ENCODE assay signal across 26 cellular contexts in genomic region chr6:142318714-142319113, GRCh38. TPM values are rescaled to one million over a fixed set of nuclear protein-coding genes. Genes with fewer than 3 reads are reported as not detected.
DNase-seq lines count a peak whose midpoint lies in the region; ATAC-seq, FAIRE-seq and TF ChIP-seq lines count a peak whose summit lies in the region.
"Had no signal": no experiment of that assay in that cellular context is flagged by ENCODE, and none has a peak within 500 bp of the region (broad histone marks: within the 10 kb centered on the region; RNA-seq: fewer than 3 reads in every experiment).

No MANE protein-coding gene starts in this region.

- FAIRE-seq in A549 (lab: Jason Lieb, UNC) = no peak

- TF ChIP-seq EP300 in A549 (IDR thresholded peaks at IDR 0.05) = no peak

- H3K27ac ChIP-seq in A549 (peak overlapping the region; percentile 35 to 67; a peak in 5 of 6 replicates), HEK293 (ENCODE audit: extremely low read depth, low read depth, low read length) (no peak overlapping the region), RWPE2 (ENCODE audit: poor library complexity, severe bottlenecking) (peak overlapping the region; percentile 23), right lobe of liver (no peak overlapping the region)
- H3K27ac ChIP-seq: esophagus muscularis mucosa, foreskin keratinocyte, heart right ventricle, pancreas, tibial nerve, WERI-Rb-1 had no signal

- H3K36me3 ChIP-seq in HEK293 (ENCODE audit: control insufficient read depth in 2 of 2, insufficient read depth in 1 of 2, low read length in 2 of 2) = no peaks in the 10 kb centered on the region
- H3K36me3 ChIP-seq in RWPE2 (ENCODE audit: low read depth) = peaks cover 19% of the 10 kb centered on the region
- no peaks in the 10 kb centered on the region for H3K36me3 ChIP-seq in right lobe of liver
- H3K36me3 ChIP-seq: esophagus muscularis mucosa, heart right ventricle, pancreas, tibial nerve, WERI-Rb-1 had no signal

- TF ChIP-seq CTCF in A549 (IDR thresholded peaks at IDR 0.05) (no peak), HEK293 (tag by site-specific recombination; IDR thresholded peaks at IDR 0.05) (no peak), RWPE2 (IDR thresholded peaks at IDR 0.05; ENCODE audit: poor library complexity, severe bottlenecking) (no peak), right lobe of liver (IDR thresholded peaks at IDR 0.05) (no peak)

- CTCF ChIA-PET in A549 (lab: Yijun Ruan, JAX) (no interaction called here), HEK293 (lab: Yijun Ruan, JAX) (no interaction called here)

- intact Hi-C loops in right lobe of liver (cut with DNase I) = no loop called here

- peak overlapping the region; percentile 75 for H3K4me2 ChIP-seq in A549

- ATAC-seq in A549 (peak in 1 of 2 experiments; percentile 34; a peak in 3 of 6 replicates), RWPE2 (ENCODE audit: low read depth) (no peak), right lobe of liver (peak in 3 of 4 donors; percentile 21 to 51 (median 24)), HG02759 (IDR thresholded peaks at IDR 0.05; ENCODE audit: unreplicated experiment) (no peak)
- ATAC-seq: foreskin keratinocyte, heart right ventricle, mucosa of descending colon, pancreas had no signal

- no peak for TF ChIP-seq RAD21 in A549 (conservative IDR thresholded peaks at IDR 0.05 in 1 of 2, IDR thresholded peaks at IDR 0.05 in 1 of 2)

- DNase-seq in A549 (ENCODE audit: low read depth in 1 of 2, low spot score in 1 of 2) = no peak
- DNase-seq in RWPE2 (ENCODE audit: low spot score) = no peak
- DNase-seq in right lobe of liver = no peak
- DNase-seq in stimulated activated CD4-positive, alpha-beta T cell treated with anti-CD3 and anti-CD28 coated beads, Interleukin-4, amount 100 ng/mL, for 24 hours = no peak
- DNase-seq in NCI-H526 treated with DMSO at 0.1 percent for 48 hours (lab: John Stamatoyannopoulos, UW) = no peak
- DNase-seq: C1 segment of cervical spinal cord; dermis blood vessel endothelial cell; DMS79 treated with DMSO at 0.1 percent for 48 hours; foreskin keratinocyte; H9; heart right ventricle; mucosa of descending colon; NCI-H1105; NCI-H1930; NCI-H226; nephron progenitor cell; pancreas; retina; small intestine; stimulated activated CD8-positive, alpha-beta memory T cell treated with anti-CD3 and anti-CD28 coated beads, Interleukin-4, amount 100 ng/mL, for 48 hours; WERI-Rb-1 had no signal

- peaks cover 80% of the 10 kb centered on the region for H3K4me1 ChIP-seq in A549
- peaks cover 18% of the 10 kb centered on the region for H3K4me1 ChIP-seq in HEK293 (ENCODE audit: control insufficient read depth, insufficient read depth, low read length)
- H3K4me1 ChIP-seq in RWPE2 (ENCODE audit: insufficient read depth, poor library complexity, severe bottlenecking) = peaks cover 60% of the 10 kb centered on the region
- H3K4me1 ChIP-seq in right lobe of liver = peaks cover 0 to 23% (median 1%) of the 10 kb centered on the region in 4 donors
- H3K4me1 ChIP-seq: esophagus muscularis mucosa, pancreas had no signal

- WGBS in A549 (ENCODE audit: missing lambda C conversion rate) = 38% methylated on average over 1 of the region's 1 CpG
- 88% methylated on average over 1 of the region's 1 CpG for WGBS in right lobe of liver (ENCODE audit: insufficient coverage, low coverage, low lambda C conversion rate, missing lambda C conversion rate)

- TF ChIP-seq POLR2A in A549 (IDR thresholded peaks at IDR 0.05; ENCODE audit: low read length) = no peak
- TF ChIP-seq POLR2A in right lobe of liver (IDR thresholded peaks at IDR 0.05) = no peak

- no peaks in the 10 kb centered on the region for H3K27me3 ChIP-seq in RWPE2 (ENCODE audit: insufficient read depth, poor library complexity, severe bottlenecking)
- H3K27me3 ChIP-seq in right lobe of liver = no peaks in the 10 kb centered on the region
- H3K27me3 ChIP-seq: esophagus muscularis mucosa, foreskin keratinocyte, heart right ventricle, pancreas, tibial nerve had no signal

- POLR2A ChIA-PET in A549 (lab: Yijun Ruan, JAX) (no interaction called here), HEK293 (lab: Yijun Ruan, JAX) (interaction anchor here (0.6 kb wide), 1 partner anchor 21 kb away, joined by 3 read pairs; no protein-coding TSS in a partner anchor)

- H3K9me3 ChIP-seq in A549 (no peaks in the 10 kb centered on the region), HEK293 (ENCODE audit: control insufficient read depth, insufficient read depth, low read depth, low read length) (no peaks in the 10 kb centered on the region), RWPE2 (ENCODE audit: severe bottlenecking) (no peaks in the 10 kb centered on the region), right lobe of liver (no peaks in the 10 kb centered on the region)
- H3K9me3 ChIP-seq: esophagus muscularis mucosa, heart right ventricle, mucosa of descending colon, pancreas, tibial nerve had no signal

- H3K4me3 ChIP-seq in A549 (no peak overlapping the region), HEK293 (ENCODE audit: low read depth, low read length) (no peak overlapping the region), RWPE2 (ENCODE audit: severe bottlenecking) (no peak overlapping the region), right lobe of liver (no peak overlapping the region)
- H3K4me3 ChIP-seq: esophagus muscularis mucosa, heart right ventricle, lung, mucosa of descending colon, pancreas, tibial nerve had no signal

TF ChIP-seq in A549, 52 proteins besides CTCF, POLR2A, EP300 and RAD21 (continues in another document):
- no peak for TF ChIP-seq RNF2 (IDR thresholded peaks at IDR 0.05; ENCODE audit: borderline replicate concordance, low read depth)
- TF ChIP-seq BCL3 (IDR thresholded peaks at IDR 0.05) = no peak
- TF ChIP-seq ESRRA (IDR thresholded peaks at IDR 0.05; ENCODE audit: borderline replicate concordance, low read length) = no peak
- no peak for TF ChIP-seq PHF8 (IDR thresholded peaks at IDR 0.05; ENCODE audit: borderline replicate concordance, low read depth)
- no peak for TF ChIP-seq RCOR1 (IDR thresholded peaks at IDR 0.05; ENCODE audit: low read depth, low read length)
- no peak for TF ChIP-seq E2F6 (IDR thresholded peaks at IDR 0.05; ENCODE audit: borderline replicate concordance, low read depth)
- TF ChIP-seq JUN (IDR thresholded peaks at IDR 0.05) = no peak
- TF ChIP-seq FOXS1 (CRISPR knock-in tag; IDR thresholded peaks at IDR 0.05) = no peak
- no peak for TF ChIP-seq ZSCAN20 (CRISPR knock-in tag; IDR thresholded peaks at IDR 0.05)
- no peak for TF ChIP-seq NR3C1 (IDR thresholded peaks at IDR 0.05)
- TF ChIP-seq KDM1A (IDR thresholded peaks at IDR 0.05; ENCODE audit: low read depth) = no peak
- no peak for TF ChIP-seq RARB (CRISPR knock-in tag; IDR thresholded peaks at IDR 0.05)

TF ChIP-seq in HEK293, 187 proteins besides CTCF, POLR2A, EP300 and RAD21 (continues in another document):
- TF ChIP-seq ZNF112 (tag by site-specific recombination; IDR thresholded peaks at IDR 0.05) = no peak
- TF ChIP-seq PRDM10 (tag by site-specific recombination; IDR thresholded peaks at IDR 0.05) = peak; percentile 54
- no peak for TF ChIP-seq ATF2 (tag by site-specific recombination; IDR thresholded peaks at IDR 0.05; ENCODE audit: low read depth)
- TF ChIP-seq ZBTB17 (tag by site-specific recombination; IDR thresholded peaks at IDR 0.05) = peak; percentile 83
- TF ChIP-seq ZSCAN23 (tag by site-specific recombination; IDR thresholded peaks at IDR 0.05) = no peak
- TF ChIP-seq ZNF830 (tag by site-specific recombination; IDR thresholded peaks at IDR 0.05; ENCODE audit: low read depth) = no peak

RNA-seq across cellular contexts. Expression of gene ADGRG6, which starts 16.9 kb away (rescaled TPM):
- 176 and 181 TPM in 2 replicates for polyA plus RNA-seq in A549 (2011; rRNA removed)
- 34.3 and 35.0 TPM in 2 replicates for polyA plus RNA-seq in A549 (2012; cell fraction: cytosol; rRNA removed)
- 42.9 and 53.7 TPM in 2 replicates for polyA plus RNA-seq in A549 (2012; cell fraction: nucleus; rRNA removed)
- 53.9 to 61.1 TPM (median 55.4 TPM) in 3 replicates for polyA plus RNA-seq in A549 (2017; fragmentation: RNase III; extraction: RNeasy Plus Mini Kit Qiagen cat#74134 plus additional on column Dnase treatment)
- 202 and 259 TPM in 2 replicates for polyA minus RNA-seq in A549 (2011; rRNA and poly(A)+ RNA removed)
- total RNA-seq in right lobe of liver = 100 to 1,000 TPM in 3 of 6 experiments, 10 to 100 TPM in 3; 49.6 to 114 (median 94.6) TPM

Comparison
In these comparisons a context has a peak if more than half of its experiments do, and no peak if none do; other contexts are left out.
1. ATAC-seq: peak in right lobe of liver (3 of 4); none in RWPE2 (single experiment) and HG02759 (single experiment).
2. H3K27ac ChIP-seq: peak in A549 (2 of 2) and RWPE2 (single experiment); none in HEK293 (single experiment) and right lobe of liver (0 of 3).